Comparison of ENCODE assay signal across 12 cellular contexts in genomic region chr12:108627134-108627920, GRCh38. TPM values are rescaled to one million over a fixed set of nuclear protein-coding genes. Genes with fewer than 3 reads are reported as not detected.
DNase-seq lines count a peak whose midpoint lies in the region; ATAC-seq and TF ChIP-seq lines count a peak whose summit lies in the region.
"Had no signal": no experiment of that assay in that cellular context is flagged by ENCODE, and none has a peak within 500 bp of the region (broad histone marks: within the 10 kb centered on the region; RNA-seq: fewer than 3 reads in every experiment).

No MANE protein-coding gene starts in this region.

- H3K27ac ChIP-seq in BLaER1, result no peak overlapping the region
- H3K27ac ChIP-seq in CD8-positive, alpha-beta memory T cell (ENCODE audit: low read depth, low read length), result peak overlapping the region; percentile 92
- H3K27ac ChIP-seq in tibial artery, result no peak overlapping the region

- peaks cover 0 to 4% of the 10 kb centered on the region in 2 donors for H3K27me3 Mint-ChIP-seq in CD8-positive, alpha-beta memory T cell
- H3K27me3 Mint-ChIP-seq in activated T-helper 1 cell treated with anti-CD3 and anti-CD28 coated beads, Interleukin-12 subunit alpha, Interleukin-12 subunit beta, Interleukin-2, Interleukin-4 antibody, amounts not matched to agents 30 ng/mL and 10 ng/mL and 1 ng/mL, durations not matched to agents 14 hours and 24 hours and 36 hours (ENCODE audit: insufficient read depth), result no peaks in the 10 kb centered on the region
- no peaks in the 10 kb centered on the region for H3K27me3 Mint-ChIP-seq in memory B cell

- H3K27ac Mint-ChIP-seq in CD8-positive, alpha-beta memory T cell, result peak overlapping the region; percentile 74 to 99 (median 88)
- peak overlapping the region; percentile 99 for H3K27ac Mint-ChIP-seq in activated T-helper 1 cell treated with anti-CD3 and anti-CD28 coated beads, Interleukin-12 subunit alpha, Interleukin-12 subunit beta, Interleukin-2, Interleukin-4 antibody, amounts not matched to agents 30 ng/mL and 10 ng/mL and 1 ng/mL, durations not matched to agents 14 hours and 24 hours and 36 hours
- H3K27ac Mint-ChIP-seq in memory B cell, result peak overlapping the region; percentile 20

- CTCF ChIA-PET in CD8-positive, alpha-beta memory T cell (lab: Charles Lee), result interaction anchor here (0.5 to 16.8 kb wide), 6 partner anchors 10 to 1179 kb away, joined by 3 to 330 read pairs (median 4); no protein-coding TSS in a partner anchor

- H3K4me3 Mint-ChIP-seq in CD8-positive, alpha-beta memory T cell, result peak overlapping the region; percentile 57 to 97 (median 69)
- H3K4me3 Mint-ChIP-seq in activated T-helper 1 cell treated with anti-CD3 and anti-CD28 coated beads, Interleukin-12 subunit alpha, Interleukin-12 subunit beta, Interleukin-2, Interleukin-4 antibody, amounts not matched to agents 30 ng/mL and 10 ng/mL and 1 ng/mL, durations not matched to agents 14 hours and 24 hours and 36 hours, result peak overlapping the region; percentile 48
- H3K4me3 Mint-ChIP-seq in memory B cell, result no peak overlapping the region

- DNase-seq in CD8-positive, alpha-beta memory T cell, result no peak
- DNase-seq in activated T-helper 1 cell treated with anti-CD3 and anti-CD28 coated beads, Interleukin-12 subunit alpha, Interleukin-12 subunit beta, Interleukin-2, Interleukin-4 antibody, amounts not matched to agents 30 ng/mL and 10 ng/mL and 1 ng/mL, durations not matched to agents 14 hours and 24 hours and 36 hours (ENCODE audit: low spot score), result no peak
- DNase-seq in memory B cell (ENCODE audit: low spot score in 2 of 2) (no peak), tibial artery (no peak)
- DNase-seq: mesendoderm; NCI-H1105 treated with DMSO at 0.1 percent for 48 hours; stimulated activated CD4-positive, alpha-beta T cell treated with anti-CD3 and anti-CD28 coated beads, Interleukin-4, amount 100 ng/mL, for 24 hours had no signal

- H3K4me1 Mint-ChIP-seq in CD8-positive, alpha-beta memory T cell, result peaks cover 70 to 92% (median 76%) of the 10 kb centered on the region in 3 donors
- peaks cover 70% of the 10 kb centered on the region for H3K4me1 Mint-ChIP-seq in activated T-helper 1 cell treated with anti-CD3 and anti-CD28 coated beads, Interleukin-12 subunit alpha, Interleukin-12 subunit beta, Interleukin-2, Interleukin-4 antibody, amounts not matched to agents 30 ng/mL and 10 ng/mL and 1 ng/mL, durations not matched to agents 14 hours and 24 hours and 36 hours (ENCODE audit: low read depth)
- peaks cover 44% of the 10 kb centered on the region for H3K4me1 Mint-ChIP-seq in memory B cell

- no peak for TF ChIP-seq CTCF in tibial artery (IDR thresholded peaks at IDR 0.05)

- POLR2A ChIA-PET in CD8-positive, alpha-beta memory T cell (lab: Charles Lee), result no interaction called here

- H3K9me3 ChIP-seq in BLaER1 (peaks cover 17% of the 10 kb centered on the region), tibial artery (no peaks in the 10 kb centered on the region)
- H3K9me3 ChIP-seq in CD8-positive, alpha-beta memory T cell (ENCODE audit: low read length), result no peaks in the 10 kb centered on the region

- H3K9me3 Mint-ChIP-seq in CD8-positive, alpha-beta memory T cell, result no peaks in the 10 kb centered on the region
- no peaks in the 10 kb centered on the region for H3K9me3 Mint-ChIP-seq in activated T-helper 1 cell treated with anti-CD3 and anti-CD28 coated beads, Interleukin-12 subunit alpha, Interleukin-12 subunit beta, Interleukin-2, Interleukin-4 antibody, amounts not matched to agents 30 ng/mL and 10 ng/mL and 1 ng/mL, durations not matched to agents 14 hours and 24 hours and 36 hours
- no peaks in the 10 kb centered on the region for H3K9me3 Mint-ChIP-seq in memory B cell

- ATAC-seq in memory B cell (ENCODE audit: low read depth) (no peak), GM18870 (IDR thresholded peaks at IDR 0.05; ENCODE audit: unreplicated experiment) (no peak), HG02852 (IDR thresholded peaks at IDR 0.05; ENCODE audit: unreplicated experiment) (no peak), GM21367 (IDR thresholded peaks at IDR 0.05; ENCODE audit: unreplicated experiment) (no peak)
- ATAC-seq: Right ventricle myocardium inferior had no signal

- no peak overlapping the region for H3K4me3 ChIP-seq in BLaER1
- H3K4me3 ChIP-seq in CD8-positive, alpha-beta memory T cell (ENCODE audit: low read length), result peak overlapping the region; percentile 9
- H3K4me3 ChIP-seq in tibial artery, result no peak overlapping the region

- H3K27me3 ChIP-seq in BLaER1 (no peaks in the 10 kb centered on the region), tibial artery (peaks cover 0 to 4% of the 10 kb centered on the region in 2 donors)
- H3K27me3 ChIP-seq in CD8-positive, alpha-beta memory T cell (ENCODE audit: insufficient read depth, low read length, poor library complexity, severe bottlenecking), result no peaks in the 10 kb centered on the region

- intact Hi-C loops in activated T-helper 1 cell treated with anti-CD3 and anti-CD28 coated beads, Interleukin-12 subunit alpha, Interleukin-12 subunit beta, Interleukin-2, Interleukin-4 antibody, amounts not matched to agents 30 ng/mL and 10 ng/mL and 1 ng/mL, durations not matched to agents 14 hours and 24 hours and 36 hours (cut with micrococcal nuclease), result no loop called here
- intact Hi-C loops in tibial artery (cut with DNase I; ENCODE audit: low total_unique reads), result no loop called here

- no peak overlapping the region for H3K9ac ChIP-seq in BLaER1

- no peaks in the 10 kb centered on the region for H3K36me3 ChIP-seq in BLaER1
- peaks cover 36% of the 10 kb centered on the region for H3K36me3 ChIP-seq in CD8-positive, alpha-beta memory T cell (ENCODE audit: insufficient read depth, low read length)
- H3K36me3 ChIP-seq in tibial artery, result no peaks in the 10 kb centered on the region

- H3K4me1 ChIP-seq in BLaER1, result peaks cover 55% of the 10 kb centered on the region
- H3K4me1 ChIP-seq in CD8-positive, alpha-beta memory T cell (ENCODE audit: insufficient read depth, low read length), result peaks cover 87% of the 10 kb centered on the region
- peaks cover 0 to 6% (median 0%) of the 10 kb centered on the region in 4 donors for H3K4me1 ChIP-seq in tibial artery

- H3K4me2 ChIP-seq in BLaER1, result peak overlapping the region; percentile 57

- 0 out of 2 replicates have a peak, but pooled peaks cover 8% of the 10 kb centered on the region for H4K20me1 ChIP-seq in BLaER1

- H3K36me3 Mint-ChIP-seq in CD8-positive, alpha-beta memory T cell, result peaks cover 21 to 73% (median 27%) of the 10 kb centered on the region in 3 donors
- peaks cover 37% of the 10 kb centered on the region for H3K36me3 Mint-ChIP-seq in activated T-helper 1 cell treated with anti-CD3 and anti-CD28 coated beads, Interleukin-12 subunit alpha, Interleukin-12 subunit beta, Interleukin-2, Interleukin-4 antibody, amounts not matched to agents 30 ng/mL and 10 ng/mL and 1 ng/mL, durations not matched to agents 14 hours and 24 hours and 36 hours (ENCODE audit: low read depth)
- peaks cover 7% of the 10 kb centered on the region for H3K36me3 Mint-ChIP-seq in memory B cell

RNA-seq across cellular contexts. Expression of gene SELPLG, which starts 6.4 kb away (rescaled TPM):
- 10 to 100 TPM; 37.0 to 37.7 TPM for total RNA-seq in CD8-positive, alpha-beta memory T cell
- polyA plus RNA-seq in CD8-positive, alpha-beta memory T cell, result 760 TPM
- 51.9 and 53.5 TPM in 2 replicates for total RNA-seq in activated T-helper 1 cell treated with anti-CD3 and anti-CD28 coated beads, Interleukin-12 subunit alpha, Interleukin-12 subunit beta, Interleukin-2, Interleukin-4 antibody, amounts not matched to agents 30 ng/mL and 10 ng/mL and 1 ng/mL, durations not matched to agents 14 hours and 24 hours and 36 hours

RNA-seq across cellular contexts. Expression of gene TMEM119, which starts 29.4 kb away (rescaled TPM):
- total RNA-seq in CD8-positive, alpha-beta memory T cell, result not detected
- polyA plus RNA-seq in CD8-positive, alpha-beta memory T cell, result 0.66 TPM
- 0.12 TPM in 1 of 2 replicates, not detected in the other for total RNA-seq in activated T-helper 1 cell treated with anti-CD3 and anti-CD28 coated beads, Interleukin-12 subunit alpha, Interleukin-12 subunit beta, Interleukin-2, Interleukin-4 antibody, amounts not matched to agents 30 ng/mL and 10 ng/mL and 1 ng/mL, durations not matched to agents 14 hours and 24 hours and 36 hours

Comparison
In these comparisons a context has a peak if more than half of its experiments do, and no peak if none do; other contexts are left out.
1. H3K27ac Mint-ChIP-seq: peak in every context shown above with its lines; median percentile 99 in activated T-helper 1 cell treated with anti-CD3 and anti-CD28 coated beads, Interleukin-12 subunit alpha, Interleukin-12 subunit beta, Interleukin-2, Interleukin-4 antibody, amounts not matched to agents 30 ng/mL and 10 ng/mL and 1 ng/mL, durations not matched to agents 14 hours and 24 hours and 36 hours; 88 in CD8-positive, alpha-beta memory T cell; 20 in memory B cell.